Comparison of ENCODE assay signal across 22 cellular contexts in genomic region chrX:111102636-111103035, GRCh38. TPM values are rescaled to one million over a fixed set of nuclear protein-coding genes. Genes with fewer than 3 reads are reported as not detected.
A peak's percentile ranks its signal among the peaks of the same experiment; 100 is the strongest.
DNase-seq lines count a peak whose midpoint lies in the region; FAIRE-seq and TF ChIP-seq lines count a peak whose summit lies in the region.
"Had no signal": no experiment of that assay in that cellular context is flagged by ENCODE, and none has a peak within 500 bp of the region (broad histone marks: within the 10 kb centered on the region; RNA-seq: fewer than 3 reads in every experiment).

No MANE protein-coding gene starts in this region.

- H3K27ac Mint-ChIP-seq in glutamatergic neuron (ENCODE audit: unreplicated experiment) (peak overlapping the region; percentile 35), Caco-2 (ENCODE audit: unreplicated experiment) (no peak overlapping the region)
- H3K27ac Mint-ChIP-seq: CD4-positive, CD25-positive, alpha-beta regulatory T cell; CD8-positive, alpha-beta memory T cell; H9 had no signal

- H3K4me1 Mint-ChIP-seq in glutamatergic neuron (ENCODE audit: low read depth, unreplicated experiment) (peaks cover 8% of the 10 kb centered on the region), Caco-2 (ENCODE audit: low read depth, unreplicated experiment) (no peaks in the 10 kb centered on the region)

- POLR2A ChIA-PET in Caco-2 (lab: Charles Lee) = no interaction called here

- H3K9me3 ChIP-seq in Peyer's patch = no peaks in the 10 kb centered on the region
- H3K9me3 ChIP-seq in Caco-2 = no peaks in the 10 kb centered on the region
- H3K9me3 ChIP-seq: BE2C had no signal

- H3K9me3 Mint-ChIP-seq in glutamatergic neuron (ENCODE audit: unreplicated experiment) (peaks cover 4% of the 10 kb centered on the region), Caco-2 (ENCODE audit: unreplicated experiment) (no peaks in the 10 kb centered on the region)
- H3K9me3 Mint-ChIP-seq: CD4-positive, CD25-positive, alpha-beta regulatory T cell; CD8-positive, alpha-beta memory T cell; H9 had no signal

- intact Hi-C loops in Caco-2 (cut with micrococcal nuclease; ENCODE audit: unreplicated experiment) = loop anchor here (5.0 kb wide), 1 partner anchor 140 kb away; no protein-coding TSS in a partner anchor

- no peak for FAIRE-seq in RCC 7860 (lab: Jason Lieb, UNC)
- FAIRE-seq: A204.1, GM12892, H1, HTR-8/SVneo had no signal

- H3K27me3 Mint-ChIP-seq in glutamatergic neuron (ENCODE audit: unreplicated experiment) = peaks cover 4% of the 10 kb centered on the region
- H3K27me3 Mint-ChIP-seq in Caco-2 (ENCODE audit: insufficient read depth, unreplicated experiment) = peaks cover 4% of the 10 kb centered on the region

- CTCF ChIA-PET in Caco-2 (lab: Charles Lee) = no interaction called here

- H3K4me3 ChIP-seq in Peyer's patch = no peak overlapping the region
- no peak overlapping the region for H3K4me3 ChIP-seq in Caco-2 (ENCODE audit: low read depth, low read length)

- no peaks in the 10 kb centered on the region for H3K36me3 ChIP-seq in Peyer's patch
- no peaks in the 10 kb centered on the region for H3K36me3 ChIP-seq in Caco-2 (ENCODE audit: control insufficient read depth, insufficient read depth, low read length)
- H3K36me3 ChIP-seq: BE2C had no signal

- DNase-seq in NCI-H146 (lab: John Stamatoyannopoulos, UW) (peak; percentile 70), NCI-H2081 (lab: John Stamatoyannopoulos, UW) (peak; percentile 59 to 86), NCI-H748 treated with DMSO at 0.1 percent for 48 hours (lab: John Stamatoyannopoulos, UW) (peak; percentile 7), glutamatergic neuron (no peak), RCC 7860 (ENCODE audit: low spot score) (no peak), Peyer's patch (no peak), cortex of kidney (lab: John Stamatoyannopoulos, UW) (no peak), Caco-2 (no peak)
- DNase-seq: ACHN; BE2C; C1 segment of cervical spinal cord; CD4-positive, CD25-positive, alpha-beta regulatory T cell; CD8-positive, alpha-beta memory T cell; DMS153; DMS79; GDM1; H9; IMR-90 had no signal

- H3K27me3 ChIP-seq in Peyer's patch (no peaks in the 10 kb centered on the region), Caco-2 (replicated peaks; ENCODE audit: control insufficient read depth, insufficient read depth, low read length) (no peaks in the 10 kb centered on the region)
- H3K27me3 ChIP-seq: BE2C had no signal

- BruUV-seq in Caco-2 (replicated peaks; lab: Mats Ljungman, UMichigan) = no TSS peak

- no peak for TF ChIP-seq POLR2A in Peyer's patch (IDR thresholded peaks at IDR 0.05)

- H3K4me3 Mint-ChIP-seq in glutamatergic neuron (ENCODE audit: unreplicated experiment) = no peak overlapping the region
- H3K4me3 Mint-ChIP-seq in Caco-2 (ENCODE audit: unreplicated experiment) = no peak overlapping the region
- H3K4me3 Mint-ChIP-seq: CD4-positive, CD25-positive, alpha-beta regulatory T cell; CD8-positive, alpha-beta memory T cell; H9 had no signal

- TF ChIP-seq CTCF in glutamatergic neuron (IDR thresholded peaks at IDR 0.05; ENCODE audit: partially characterized antibody, unreplicated experiment) (no peak), Peyer's patch (IDR thresholded peaks at IDR 0.05) (no peak), Caco-2 (IDR thresholded peaks at IDR 0.05; ENCODE audit: insufficient read depth in 1 of 2, low read depth in 1 of 2, low read length in 1 of 2, severe bottlenecking in 1 of 2, unreplicated experiment in 1 of 2) (no peak)

- H3K36me3 Mint-ChIP-seq in glutamatergic neuron (ENCODE audit: unreplicated experiment) (no peaks in the 10 kb centered on the region), Caco-2 (ENCODE audit: insufficient read depth, unreplicated experiment) (no peaks in the 10 kb centered on the region)
- H3K36me3 Mint-ChIP-seq: CD4-positive, CD25-positive, alpha-beta regulatory T cell; CD8-positive, alpha-beta memory T cell had no signal

- H3K27ac ChIP-seq in Peyer's patch = no peak overlapping the region

- H3K4me1 ChIP-seq in Peyer's patch = no peaks in the 10 kb centered on the region
- H3K4me1 ChIP-seq in Caco-2 = no peaks in the 10 kb centered on the region
- H3K4me1 ChIP-seq: BE2C had no signal

RNA-seq across cellular contexts. Expression of gene PAK3, which starts 6.6 kb away (rescaled TPM):
- total RNA-seq in glutamatergic neuron (ENCODE audit: unreplicated experiment) = 31.5 TPM
- total RNA-seq in Peyer's patch = 1 to 10 TPM in 1 of 4 donors, under 1 TPM in 3; 0.13 to 8.3 (median 0.18) TPM
- total RNA-seq in Caco-2 (2022) = not detected in 2 replicates

Comparison
In these comparisons a context has a peak if more than half of its experiments do, and no peak if none do; other contexts are left out.
1. DNase-seq: peak in NCI-H146 (single experiment), NCI-H2081 (2 of 2) and NCI-H748 treated with DMSO at 0.1 percent for 48 hours (single experiment); none in glutamatergic neuron (single experiment), RCC 7860 (single experiment), Peyer's patch (0 of 3), cortex of kidney (single experiment) and Caco-2 (0 of 2).